ENCODE assay signal across 29 cellular contexts in genomic region chr2:74474481-74474880, GRCh38. TPM values are rescaled to one million over a fixed set of nuclear protein-coding genes. Genes with fewer than 3 reads are reported as not detected.
DNase-seq lines count a peak whose midpoint lies in the region; ATAC-seq and TF ChIP-seq lines count a peak whose summit lies in the region.
"Had no signal": no experiment of that assay in that cellular context is flagged by ENCODE, and none has a peak within 500 bp of the region (broad histone marks: within the 10 kb centered on the region; RNA-seq: fewer than 3 reads in every experiment).

No MANE protein-coding gene starts in this region.

- H3F3A ChIP-seq in PC-3 (ENCODE audit: low read length, unreplicated experiment) = peaks cover 10% of the 10 kb centered on the region

- H4K20me1 ChIP-seq in PC-3 (ENCODE audit: low read length) = no peaks in the 10 kb centered on the region

- H3K27ac ChIP-seq in RWPE1 (peak overlapping the region; percentile 97), PC-3 (ENCODE audit: low read length) (no peak overlapping the region)
- H3K27ac ChIP-seq: A549, cardiac muscle cell, suprapubic skin, upper lobe of right lung, VCaP had no signal

- no peak for DNase-seq in activated CD4-positive, alpha-beta memory T cell treated with anti-CD3 and anti-CD28 coated beads, Interleukin-2, amount 10 ng/mL, durations not matched to agents 7 days and 5 days
- no peak for DNase-seq in activated CD4-positive, alpha-beta memory T cell treated with anti-CD3 and anti-CD28 coated beads for 36 hours
- no peak for DNase-seq in RWPE1 (ENCODE audit: low spot score)
- no peak for DNase-seq in endothelial cell (ENCODE audit: low spot score)
- peak; percentile 76 for DNase-seq in posterior vena cava (ENCODE audit: low spot score)
- no peak for DNase-seq in PC-3
- DNase-seq: activated CD4-positive, alpha-beta T cell treated with anti-CD3 and anti-CD28 coated beads for 48 hours; activated naive CD8-positive, alpha-beta T cell treated with anti-CD3 and anti-CD28 coated beads for 36 hours; anterior cingulate cortex; cortex of kidney; midbrain; naive B cell; NCI-H1048; NCI-H2107; NCI-H345; Right ventricle myocardium superior; small intestine; stimulated activated naive CD4-positive, alpha-beta T cell treated with Interleukin-2 at 50 U/mL for 16 hours; T-helper 9 cell; upper lobe of right lung had no signal

- no peaks in the 10 kb centered on the region for H3K9me3 ChIP-seq in PC-3 (ENCODE audit: low read length)
- H3K9me3 ChIP-seq: A549, suprapubic skin, upper lobe of right lung had no signal

- no peak overlapping the region for H2AFZ ChIP-seq in PC-3 (ENCODE audit: low read length)

- no TSS peak for BruUV-seq in PC-3 (replicated peaks; lab: Mats Ljungman, UMichigan)

- H3K4me3 Mint-ChIP-seq in activated CD4-positive, alpha-beta memory T cell treated with anti-CD3 and anti-CD28 coated beads, Interleukin-2, amount 10 ng/mL, durations not matched to agents 7 days and 5 days = no peak overlapping the region
- no peak overlapping the region for H3K4me3 Mint-ChIP-seq in activated CD4-positive, alpha-beta memory T cell treated with anti-CD3 and anti-CD28 coated beads for 36 hours
- H3K4me3 Mint-ChIP-seq in endothelial cell (ENCODE audit: unreplicated experiment) = peak overlapping the region; percentile 37
- H3K4me3 Mint-ChIP-seq: activated naive CD8-positive, alpha-beta T cell treated with anti-CD3 and anti-CD28 coated beads for 36 hours had no signal

- POLR2A ChIA-PET in activated CD4-positive, alpha-beta memory T cell treated with anti-CD3 and anti-CD28 coated beads, Interleukin-2, amount 10 ng/mL, durations not matched to agents 7 days and 5 days (lab: Charles Lee) = interaction anchor here (1.2 to 4.0 kb wide), 4 partner anchors 7 to 55 kb away, joined by 3 to 81 read pairs (median 8); partner anchors contain the start of genes AUP1, CCDC142, HTRA2 and TTC31
- POLR2A ChIA-PET in activated CD4-positive, alpha-beta memory T cell treated with anti-CD3 and anti-CD28 coated beads for 36 hours (lab: Charles Lee) = no interaction called here
- POLR2A ChIA-PET in RWPE1 (lab: Yijun Ruan, JAX; ENCODE audit: low non-redundant PET) (no interaction called here), PC-3 (lab: Charles Lee; ENCODE audit: unreplicated experiment) (interaction anchor here (0.6 kb wide), 1 partner anchor 34 kb away, joined by 19 read pairs; no protein-coding TSS in a partner anchor)

- peaks cover 52% of the 10 kb centered on the region for H3K36me3 Mint-ChIP-seq in activated CD4-positive, alpha-beta memory T cell treated with anti-CD3 and anti-CD28 coated beads, Interleukin-2, amount 10 ng/mL, durations not matched to agents 7 days and 5 days (ENCODE audit: low read depth)
- H3K36me3 Mint-ChIP-seq in activated CD4-positive, alpha-beta memory T cell treated with anti-CD3 and anti-CD28 coated beads for 36 hours = peaks cover 25% of the 10 kb centered on the region
- peaks cover 29% of the 10 kb centered on the region for H3K36me3 Mint-ChIP-seq in endothelial cell (ENCODE audit: low read depth, unreplicated experiment)

- no peak overlapping the region for H3K9ac ChIP-seq in PC-3 (ENCODE audit: low read length)

- CTCF ChIA-PET in activated CD4-positive, alpha-beta memory T cell treated with anti-CD3 and anti-CD28 coated beads, Interleukin-2, amount 10 ng/mL, durations not matched to agents 7 days and 5 days (lab: Charles Lee) = interaction anchor here (0.9 to 1.7 kb wide), 3 partner anchors 9 to 92 kb away, joined by 3 to 8 read pairs (median 3); partner anchors contain the start of genes CCDC142, TTC31 and WBP1
- CTCF ChIA-PET in activated CD4-positive, alpha-beta memory T cell treated with anti-CD3 and anti-CD28 coated beads for 36 hours (lab: Charles Lee) = interaction anchor here (0.9 to 4.8 kb wide), 5 partner anchors 8 to 241 kb away, joined by 3 to 47 read pairs (median 3); partner anchors contain the start of genes CCDC142 and TTC31
- CTCF ChIA-PET in RWPE1 (lab: Yijun Ruan, JAX) = interaction anchor here (0.6 kb wide), 1 partner anchor 9 kb away, joined by 4 read pairs; no protein-coding TSS in a partner anchor
- CTCF ChIA-PET in PC-3 (lab: Charles Lee) = interaction anchor here (0.7 kb wide), 1 partner anchor 40 kb away, joined by 7 read pairs; no protein-coding TSS in a partner anchor

- no peaks in the 10 kb centered on the region for H3K27me3 ChIP-seq in PC-3 (ENCODE audit: low read length)
- H3K27me3 ChIP-seq: cardiac muscle cell, suprapubic skin, upper lobe of right lung had no signal

- H3K4me1 ChIP-seq in PC-3 (ENCODE audit: insufficient read depth, low read length) = peaks cover 14% of the 10 kb centered on the region

- ATAC-seq in GM19328 (IDR thresholded peaks at IDR 0.05; ENCODE audit: unreplicated experiment) (no peak), GM21528 (IDR thresholded peaks at IDR 0.05; ENCODE audit: low FRiP score, unreplicated experiment) (no peak), PC-3 (no peak)
- ATAC-seq: A549, SK-N-SH treated with all-trans-retinoic acid at 6 μM for 48 hours, upper lobe of right lung had no signal

- H3K9me2 ChIP-seq in PC-3 (replicated peaks; ENCODE audit: low read length) = no peaks in the 10 kb centered on the region

- TF ChIP-seq CTCF in RWPE1 (conservative IDR thresholded peaks at IDR 0.05; ENCODE audit: low read depth) (no peak), endothelial cell (IDR thresholded peaks at IDR 0.05; ENCODE audit: unreplicated experiment) (no peak), PC-3 (conservative IDR thresholded peaks at IDR 0.05; ENCODE audit: low read depth, low read length) (no peak)

- H3K4me3 ChIP-seq in PC-3 (ENCODE audit: low read length) = no peak overlapping the region
- H3K4me3 ChIP-seq: A549, cardiac muscle cell, K562, suprapubic skin, upper lobe of right lung had no signal

- peak overlapping the region; percentile 31 for H3K27ac Mint-ChIP-seq in activated CD4-positive, alpha-beta memory T cell treated with anti-CD3 and anti-CD28 coated beads, Interleukin-2, amount 10 ng/mL, durations not matched to agents 7 days and 5 days
- no peak overlapping the region for H3K27ac Mint-ChIP-seq in activated CD4-positive, alpha-beta memory T cell treated with anti-CD3 and anti-CD28 coated beads for 36 hours
- no peak overlapping the region for H3K27ac Mint-ChIP-seq in endothelial cell (ENCODE audit: unreplicated experiment)
- H3K27ac Mint-ChIP-seq: activated T-helper 1 cell treated with anti-CD3 and anti-CD28 coated beads, Interleukin-12 subunit alpha, Interleukin-12 subunit beta, Interleukin-2, Interleukin-4 antibody, amounts not matched to agents 30 ng/mL and 10 ng/mL and 1 ng/mL, durations not matched to agents 14 hours and 24 hours and 36 hours had no signal

- no peaks in the 10 kb centered on the region for H3K27me3 Mint-ChIP-seq in activated CD4-positive, alpha-beta memory T cell treated with anti-CD3 and anti-CD28 coated beads, Interleukin-2, amount 10 ng/mL, durations not matched to agents 7 days and 5 days
- H3K27me3 Mint-ChIP-seq in activated CD4-positive, alpha-beta memory T cell treated with anti-CD3 and anti-CD28 coated beads for 36 hours = no peaks in the 10 kb centered on the region
- H3K27me3 Mint-ChIP-seq in endothelial cell (ENCODE audit: unreplicated experiment) = peaks cover 8% of the 10 kb centered on the region
- H3K27me3 Mint-ChIP-seq: activated naive CD8-positive, alpha-beta T cell treated with anti-CD3 and anti-CD28 coated beads for 36 hours; naive B cell had no signal

- H3K79me2 ChIP-seq in PC-3 (ENCODE audit: low read length) = peaks cover 13% of the 10 kb centered on the region

- peaks cover 44% of the 10 kb centered on the region for H3K4me1 Mint-ChIP-seq in activated CD4-positive, alpha-beta memory T cell treated with anti-CD3 and anti-CD28 coated beads, Interleukin-2, amount 10 ng/mL, durations not matched to agents 7 days and 5 days
- H3K4me1 Mint-ChIP-seq in activated CD4-positive, alpha-beta memory T cell treated with anti-CD3 and anti-CD28 coated beads for 36 hours (ENCODE audit: low read depth) = peaks cover 23% of the 10 kb centered on the region
- H3K4me1 Mint-ChIP-seq in endothelial cell (ENCODE audit: unreplicated experiment) = peaks cover 16% of the 10 kb centered on the region

- H3K9me3 Mint-ChIP-seq in activated CD4-positive, alpha-beta memory T cell treated with anti-CD3 and anti-CD28 coated beads, Interleukin-2, amount 10 ng/mL, durations not matched to agents 7 days and 5 days = no peaks in the 10 kb centered on the region
- no peaks in the 10 kb centered on the region for H3K9me3 Mint-ChIP-seq in activated CD4-positive, alpha-beta memory T cell treated with anti-CD3 and anti-CD28 coated beads for 36 hours
- H3K9me3 Mint-ChIP-seq in endothelial cell (ENCODE audit: unreplicated experiment) = no peaks in the 10 kb centered on the region
- H3K9me3 Mint-ChIP-seq: activated naive CD8-positive, alpha-beta T cell treated with anti-CD3 and anti-CD28 coated beads for 36 hours; activated T-helper 1 cell treated with anti-CD3 and anti-CD28 coated beads, Interleukin-12 subunit alpha, Interleukin-12 subunit beta, Interleukin-2, Interleukin-4 antibody, amounts not matched to agents 30 ng/mL and 10 ng/mL and 1 ng/mL, durations not matched to agents 14 hours and 24 hours and 36 hours; naive B cell had no signal

- H3K36me3 ChIP-seq in PC-3 (ENCODE audit: low read depth, low read length) = peaks cover 13% of the 10 kb centered on the region

- no peak overlapping the region for H3K4me2 ChIP-seq in PC-3 (ENCODE audit: low read length)
- H3K4me2 ChIP-seq: A549 had no signal

- intact Hi-C loops in activated CD4-positive, alpha-beta memory T cell treated with anti-CD3 and anti-CD28 coated beads for 36 hours (cut with micrococcal nuclease) = no loop called here
- intact Hi-C loops in posterior vena cava (cut with DNase I) = no loop called here
- intact Hi-C loops in PC-3 (cut with micrococcal nuclease) = no loop called here

RNA-seq across cellular contexts. Expression of gene MRPL53, which starts 2.0 kb away (rescaled TPM):
- total RNA-seq in activated CD4-positive, alpha-beta memory T cell treated with anti-CD3 and anti-CD28 coated beads, Interleukin-2, amount 10 ng/mL, durations not matched to agents 7 days and 5 days = 100 to 1,000 TPM; 115 to 126 TPM
- 100 to 1,000 TPM; 117 to 121 TPM for total RNA-seq in activated CD4-positive, alpha-beta memory T cell treated with anti-CD3 and anti-CD28 coated beads for 36 hours
- 59.0 TPM for total RNA-seq in endothelial cell (ENCODE audit: unreplicated experiment)
- total RNA-seq in posterior vena cava = 10 to 100 TPM; 47.1 to 53.2 TPM
- 86.9 and 102 TPM in 2 replicates for total RNA-seq in PC-3 (2014; rRNA removed)

RNA-seq across cellular contexts. Expression of gene CCDC142, which starts 8.3 kb away (rescaled TPM):
- total RNA-seq in activated CD4-positive, alpha-beta memory T cell treated with anti-CD3 and anti-CD28 coated beads, Interleukin-2, amount 10 ng/mL, durations not matched to agents 7 days and 5 days = 10 to 100 TPM; 20.9 to 25.0 TPM
- total RNA-seq in activated CD4-positive, alpha-beta memory T cell treated with anti-CD3 and anti-CD28 coated beads for 36 hours = 10 to 100 TPM; 10.1 to 10.8 TPM
- total RNA-seq in endothelial cell (ENCODE audit: unreplicated experiment) (20.7 TPM), posterior vena cava (10 to 100 TPM in 1 of 2 donors, 1 to 10 TPM in 1; 9.9 to 11.2 TPM), PC-3 (2014; rRNA removed) (14.7 and 21.1 TPM in 2 replicates)

RNA-seq across cellular contexts. Expression of gene TTC31, which starts 8.4 kb away (rescaled TPM):
- 10 to 100 TPM; 42.3 to 42.9 TPM for total RNA-seq in activated CD4-positive, alpha-beta memory T cell treated with anti-CD3 and anti-CD28 coated beads, Interleukin-2, amount 10 ng/mL, durations not matched to agents 7 days and 5 days
- total RNA-seq in activated CD4-positive, alpha-beta memory T cell treated with anti-CD3 and anti-CD28 coated beads for 36 hours = 10 to 100 TPM; 27.3 to 29.1 TPM
- 16.8 TPM for total RNA-seq in endothelial cell (ENCODE audit: unreplicated experiment)
- total RNA-seq in posterior vena cava = 10 to 100 TPM; 13.2 to 15.0 TPM
- total RNA-seq in PC-3 (2014; rRNA removed) = 21.1 and 21.4 TPM in 2 replicates

RNA-seq across cellular contexts. Expression of gene MOGS, which starts 9.3 kb away (rescaled TPM):
- 10 to 100 TPM; 70.3 to 73.1 TPM for total RNA-seq in activated CD4-positive, alpha-beta memory T cell treated with anti-CD3 and anti-CD28 coated beads, Interleukin-2, amount 10 ng/mL, durations not matched to agents 7 days and 5 days
- total RNA-seq in activated CD4-positive, alpha-beta memory T cell treated with anti-CD3 and anti-CD28 coated beads for 36 hours = 10 to 100 TPM; 56.5 to 58.2 TPM
- total RNA-seq in endothelial cell (ENCODE audit: unreplicated experiment) (52.4 TPM), posterior vena cava (10 to 100 TPM; 25.1 to 30.2 TPM), PC-3 (2014; rRNA removed) (60.6 and 70.1 TPM in 2 replicates)

RNA-seq across cellular contexts. Expression of gene WBP1, which starts 16.2 kb away (rescaled TPM):
- 10 to 100 TPM; 58.3 to 60.4 TPM for total RNA-seq in activated CD4-positive, alpha-beta memory T cell treated with anti-CD3 and anti-CD28 coated beads, Interleukin-2, amount 10 ng/mL, durations not matched to agents 7 days and 5 days
- total RNA-seq in activated CD4-positive, alpha-beta memory T cell treated with anti-CD3 and anti-CD28 coated beads for 36 hours = 10 to 100 TPM; 32.9 to 35.9 TPM
- total RNA-seq in endothelial cell (ENCODE audit: unreplicated experiment) (76.8 TPM), posterior vena cava (10 to 100 TPM; 28.2 to 40.5 TPM), PC-3 (2014; rRNA removed) (57.5 and 64.4 TPM in 2 replicates)

Comparison
In these comparisons a context has a peak if more than half of its experiments do, and no peak if none do; other contexts are left out.
1. POLR2A ChIA-PET loops: an anchor here in activated CD4-positive, alpha-beta memory T cell treated with anti-CD3 and anti-CD28 coated beads, Interleukin-2, amount 10 ng/mL, durations not matched to agents 7 days and 5 days (1.2 to 4.0 kb wide) and PC-3 (0.6 kb wide); none called in activated CD4-positive, alpha-beta memory T cell treated with anti-CD3 and anti-CD28 coated beads for 36 hours and RWPE1.